12 cellular contexts compared by ENCODE assay signal in the genomic region with DNA sequence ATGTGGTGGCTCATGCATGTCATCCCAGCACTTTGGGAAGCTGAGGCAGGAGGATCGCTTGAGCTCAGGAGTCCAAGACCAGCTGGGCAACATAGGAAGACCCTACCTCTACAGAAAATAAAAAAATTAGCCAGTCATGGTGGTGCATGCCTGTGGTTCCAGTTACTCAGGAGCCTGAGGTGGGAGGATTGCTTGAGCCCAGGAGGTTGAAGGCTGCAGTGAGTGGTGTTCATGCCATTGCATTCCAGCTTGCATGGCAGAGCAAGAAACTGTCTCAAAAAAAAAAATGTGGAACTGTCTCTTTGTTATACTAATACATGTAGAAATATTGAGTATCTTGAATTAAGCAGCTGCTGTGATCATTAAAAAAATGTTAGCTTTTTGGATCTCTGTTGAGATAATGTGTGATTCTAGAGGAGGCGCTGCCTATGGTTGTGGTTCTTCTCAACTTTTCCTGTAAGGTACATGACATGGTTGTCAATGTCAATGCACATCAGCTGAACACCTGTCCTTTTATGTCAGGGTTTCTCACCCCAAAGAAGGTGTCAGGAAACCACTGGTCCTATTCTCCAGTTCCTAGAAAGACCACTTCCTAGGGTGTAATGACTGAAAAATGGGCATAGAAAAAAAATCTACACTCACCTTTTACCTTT. TPM values are rescaled to one million over a fixed set of nuclear protein-coding genes. Genes with fewer than 3 reads are reported as not detected.
"Had no signal": no experiment of that assay in that cellular context is flagged by ENCODE, and none has a peak within 500 bp of the region (broad histone marks: within the 10 kb centered on the region; RNA-seq: fewer than 3 reads in every experiment).

No MANE protein-coding gene starts in this region.

- H3K4me1 ChIP-seq: parathyroid adenoma had no signal

- H3K4me1 Mint-ChIP-seq: mesothelial cell of epicardium had no signal

- H3K36me3 Mint-ChIP-seq: brain, mesothelial cell of epicardium had no signal

- ATAC-seq: SK-N-SH treated with all-trans-retinoic acid at 6 μM for 48 hours had no signal

- H3K9ac ChIP-seq: parathyroid adenoma had no signal

- H3K79me2 ChIP-seq: parathyroid adenoma had no signal

- H3K27me3 Mint-ChIP-seq: activated T-cell treated with anti-CD3 and anti-CD28 coated beads, Interleukin-2, amount 50 U/mL, for 24 hours had no signal

- H3K27ac Mint-ChIP-seq: activated T-cell treated with anti-CD3 and anti-CD28 coated beads, Interleukin-2, amount 50 U/mL, for 24 hours; brain; mesothelial cell of epicardium had no signal

- H3K27ac ChIP-seq: parathyroid adenoma had no signal

- H3K4me3 Mint-ChIP-seq: activated T-cell treated with anti-CD3 and anti-CD28 coated beads, Interleukin-2, amount 50 U/mL, for 24 hours; mesothelial cell of epicardium had no signal

- DNase-seq: activated T-cell treated with anti-CD3 and anti-CD28 coated beads, Interleukin-2, amount 50 U/mL, for 24 hours; amygdala; effector memory CD4-positive, alpha-beta T cell; erythroblast; hypothalamus; stimulated activated CD4-positive, alpha-beta T cell treated with anti-CD3 and anti-CD28 coated beads, Interleukin-15, amount 100 ng/mL, for 24 hours; stimulated activated CD4-positive, alpha-beta T cell treated with anti-CD3 and anti-CD28 coated beads, Interleukin-4, amount 100 ng/mL, for 24 hours had no signal

RNA-seq across cellular contexts. Expression of a gene that starts 34.7 kb away (rescaled TPM):
- total RNA-seq: myocyte had no signal
